ENCODE assay signal across 16 cellular contexts in the genomic region with DNA sequence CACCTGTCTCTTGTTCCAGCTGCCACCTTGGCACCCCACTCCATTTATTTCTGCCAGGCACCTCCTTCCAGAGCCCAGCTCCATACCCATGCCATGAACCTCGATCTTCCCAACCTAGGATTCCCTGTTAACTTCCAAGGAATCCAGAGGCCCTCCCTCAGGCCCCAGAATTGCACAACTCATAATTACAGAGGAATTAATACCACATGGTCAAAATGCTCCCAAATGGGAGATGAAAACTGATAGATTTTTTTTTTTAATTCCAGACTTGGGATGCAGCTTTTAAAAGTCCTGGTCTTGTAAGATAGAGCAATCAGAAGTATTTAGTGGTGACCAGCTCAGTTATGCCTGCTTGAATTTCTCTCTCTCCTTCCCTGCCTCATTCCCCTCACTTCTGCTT.
"Had no signal": no experiment of that assay in that cellular context is flagged by ENCODE, and none has a peak within 500 bp of the region (broad histone marks: within the 10 kb centered on the region; RNA-seq: fewer than 3 reads in every experiment).

No MANE protein-coding gene starts in this region.

- H3K27me3 ChIP-seq: brain microvascular endothelial cell, colonic mucosa, foreskin keratinocyte, hepatocyte, pancreas, right lobe of liver, upper lobe of right lung had no signal

- DNase-seq: activated CD4-positive, alpha-beta T cell treated with anti-CD3 and anti-CD28 coated beads, Interleukin-2, amount 50 U/mL, for 48 hours; activated gamma-delta T cell treated with Interleukin-2 at 50 U/mL for 16 hours; amygdala; brain microvascular endothelial cell; colonic mucosa; erythroblast; foreskin keratinocyte; mesendoderm; natural killer cell; pancreas; right lobe of liver; stimulated activated naive B cell treated with anti-CD40 and anti-IgM and Interleukin-4, amounts not matched to agents 10 μg/mL and 1 μg/mL and 100 μg/mL, for 72 hours; T-helper 2 cell; upper lobe of right lung; WERI-Rb-1 had no signal

- H3K27ac ChIP-seq: brain microvascular endothelial cell, colonic mucosa, foreskin keratinocyte, hepatocyte, pancreas, right lobe of liver, upper lobe of right lung, WERI-Rb-1 had no signal

- H3K4me3 ChIP-seq: colonic mucosa, hepatocyte, pancreas, right lobe of liver, upper lobe of right lung had no signal

- H3K79me2 ChIP-seq: hepatocyte had no signal

- ATAC-seq: foreskin keratinocyte; natural killer cell; stimulated activated naive B cell treated with anti-CD40 and anti-IgM and Interleukin-4, amounts not matched to agents 10 μg/mL and 1 μg/mL and 100 μg/mL, for 72 hours had no signal

- H3K4me2 ChIP-seq: hepatocyte had no signal

- H3K9me3 ChIP-seq: colonic mucosa, pancreas, right lobe of liver, upper lobe of right lung had no signal

- H2AFZ ChIP-seq: hepatocyte had no signal

- H3K36me3 ChIP-seq: brain microvascular endothelial cell, colonic mucosa, pancreas, right lobe of liver, upper lobe of right lung, WERI-Rb-1 had no signal

- FAIRE-seq: pancreas had no signal

- H3K4me1 ChIP-seq: colonic mucosa, foreskin keratinocyte had no signal
